Comparison of ENCODE assay signal across 15 cellular contexts in genomic region chr3:14438262-14438661, GRCh38.
"Had no signal": no experiment of that assay in that cellular context is flagged by ENCODE, and none has a peak within 500 bp of the region (broad histone marks: within the 10 kb centered on the region; RNA-seq: fewer than 3 reads in every experiment).

No MANE protein-coding gene starts in this region.

- DNase-seq: activated CD4-positive, alpha-beta memory T cell treated with anti-CD3 and anti-CD28 coated beads for 36 hours; activated CD4-positive, alpha-beta T cell treated with anti-CD3 and anti-CD28 coated beads for 1 hour; activated effector memory CD4-positive, alpha-beta T cell treated with anti-CD3 and anti-CD28 coated beads, Interleukin-2, amount 50 U/mL, for 16 hours; activated T-cell treated with anti-CD3 and anti-CD28 coated beads, Interleukin-2, amount 50 U/mL, for 24 hours; amniotic stem cell; effector CD4-positive, alpha-beta T cell; foreskin fibroblast; nephron progenitor cell; small intestine; stimulated activated CD4-positive, alpha-beta T cell treated with anti-CD3 and anti-CD28 coated beads, Interleukin-4, amount 100 ng/mL, for 4 hours; stimulated activated CD8-positive, alpha-beta memory T cell treated with anti-CD3 and anti-CD28 coated beads, Interleukin-4, amount 100 ng/mL, for 48 hours; T1000 had no signal

- H3K27ac ChIP-seq: prostate gland had no signal

- H3K36me3 ChIP-seq: prostate gland had no signal

- H3K9me3 Mint-ChIP-seq: activated CD4-positive, alpha-beta memory T cell treated with anti-CD3 and anti-CD28 coated beads for 36 hours; activated naive CD4-positive, alpha-beta T cell treated with anti-CD3 and anti-CD28 coated beads, Interleukin-2, amount 50 U/mL, for 24 hours; activated T-cell treated with anti-CD3 and anti-CD28 coated beads, Interleukin-2, amount 50 U/mL, for 24 hours; nephron progenitor cell had no signal

- H3K36me3 Mint-ChIP-seq: activated naive CD4-positive, alpha-beta T cell treated with anti-CD3 and anti-CD28 coated beads, Interleukin-2, amount 50 U/mL, for 24 hours had no signal

- H3K9me3 ChIP-seq: prostate gland had no signal

- H3K4me3 ChIP-seq: prostate gland had no signal

- H3K27ac Mint-ChIP-seq: activated CD4-positive, alpha-beta memory T cell treated with anti-CD3 and anti-CD28 coated beads for 36 hours; activated naive CD4-positive, alpha-beta T cell treated with anti-CD3 and anti-CD28 coated beads, Interleukin-2, amount 50 U/mL, for 24 hours; activated T-cell treated with anti-CD3 and anti-CD28 coated beads, Interleukin-2, amount 50 U/mL, for 24 hours; nephron progenitor cell had no signal

- H3K27me3 Mint-ChIP-seq: activated CD4-positive, alpha-beta memory T cell treated with anti-CD3 and anti-CD28 coated beads for 36 hours; activated naive CD4-positive, alpha-beta T cell treated with anti-CD3 and anti-CD28 coated beads, Interleukin-2, amount 50 U/mL, for 24 hours; activated T-cell treated with anti-CD3 and anti-CD28 coated beads, Interleukin-2, amount 50 U/mL, for 24 hours had no signal

- H3K4me3 Mint-ChIP-seq: activated CD4-positive, alpha-beta memory T cell treated with anti-CD3 and anti-CD28 coated beads for 36 hours; activated naive CD4-positive, alpha-beta T cell treated with anti-CD3 and anti-CD28 coated beads, Interleukin-2, amount 50 U/mL, for 24 hours; activated T-cell treated with anti-CD3 and anti-CD28 coated beads, Interleukin-2, amount 50 U/mL, for 24 hours; nephron progenitor cell had no signal

- ATAC-seq: right cardiac atrium had no signal
